In genomic region chr6:79201127-79201526, GRCh38 we compare ENCODE assay signal across 25 cellular contexts.
"Had no signal": no experiment of that assay in that cellular context is flagged by ENCODE, and none has a peak within 500 bp of the region (broad histone marks: within the 10 kb centered on the region; RNA-seq: fewer than 3 reads in every experiment).

No MANE protein-coding gene starts in this region.

- H3K4me1 Mint-ChIP-seq: activated B cell treated with CpG ODN at 0.5 μM for 24 hours; activated CD8-positive, alpha-beta memory T cell treated with anti-CD3 and anti-CD28 coated beads, Interleukin-2, amount 10 ng/mL, durations not matched to agents 7 days and 5 days; activated naive CD8-positive, alpha-beta T cell treated with anti-CD3 and anti-CD28 coated beads, Interleukin-2, amount 50 U/mL, for 24 hours had no signal

- H3K9me3 Mint-ChIP-seq: activated B cell treated with CpG ODN at 0.5 μM for 24 hours; activated naive CD4-positive, alpha-beta T cell treated with anti-CD3 and anti-CD28 coated beads, Interleukin-2, amount 50 U/mL, for 72 hours; activated T-cell treated with anti-CD3 and anti-CD28 coated beads, Interleukin-2, amount 50 U/mL, for 24 hours; activated T-helper 1 cell treated with anti-CD3 and anti-CD28 coated beads, Interleukin-12 subunit alpha, Interleukin-12 subunit beta, Interleukin-2, Interleukin-4 antibody, amounts not matched to agents 30 ng/mL and 10 ng/mL and 1 ng/mL, durations not matched to agents 14 hours and 24 hours and 36 hours; central memory CD8-positive, alpha-beta T cell; T-helper 2 cell treated with Interferon-gamma antibody and Interleukin-4, amounts not matched to agents 5 μg/mL and 100 μg/mL, for 36 hours had no signal

- H3K4me3 Mint-ChIP-seq: activated B cell treated with CpG ODN at 0.5 μM for 24 hours; activated CD4-positive, alpha-beta T cell treated with anti-CD3 and anti-CD28 coated beads, Interleukin-2, amount 10 ng/mL, durations not matched to agents 24 days and 14 days; activated CD8-positive, alpha-beta memory T cell treated with anti-CD3 and anti-CD28 coated beads, Interleukin-2, amount 10 ng/mL, durations not matched to agents 7 days and 5 days; activated naive CD8-positive, alpha-beta T cell treated with anti-CD3 and anti-CD28 coated beads, Interleukin-2, amount 50 U/mL, for 24 hours; activated T-cell treated with anti-CD3 and anti-CD28 coated beads, Interleukin-2, amount 50 U/mL, for 24 hours; activated T-helper 1 cell treated with anti-CD3 and anti-CD28 coated beads, Interleukin-12 subunit alpha, Interleukin-12 subunit beta, Interleukin-2, Interleukin-4 antibody, amounts not matched to agents 30 ng/mL and 10 ng/mL and 1 ng/mL, durations not matched to agents 14 hours and 24 hours and 36 hours; brain; central memory CD8-positive, alpha-beta T cell; T-helper 2 cell treated with Interferon-gamma antibody and Interleukin-4, amounts not matched to agents 5 μg/mL and 100 μg/mL, for 36 hours had no signal

- H3K27ac Mint-ChIP-seq: activated B cell treated with CpG ODN at 0.5 μM for 24 hours; activated CD4-positive, alpha-beta T cell treated with anti-CD3 and anti-CD28 coated beads, Interleukin-2, amount 10 ng/mL, durations not matched to agents 24 days and 14 days; activated CD8-positive, alpha-beta memory T cell treated with anti-CD3 and anti-CD28 coated beads, Interleukin-2, amount 10 ng/mL, durations not matched to agents 7 days and 5 days; activated naive CD4-positive, alpha-beta T cell treated with anti-CD3 and anti-CD28 coated beads, Interleukin-2, amount 50 U/mL, for 72 hours; activated naive CD8-positive, alpha-beta T cell treated with anti-CD3 and anti-CD28 coated beads, Interleukin-2, amount 50 U/mL, for 24 hours; activated T-helper 1 cell treated with anti-CD3 and anti-CD28 coated beads, Interleukin-12 subunit alpha, Interleukin-12 subunit beta, Interleukin-2, Interleukin-4 antibody, amounts not matched to agents 30 ng/mL and 10 ng/mL and 1 ng/mL, durations not matched to agents 14 hours and 24 hours and 36 hours; T-helper 2 cell treated with Interferon-gamma antibody and Interleukin-4, amounts not matched to agents 5 μg/mL and 100 μg/mL, for 36 hours had no signal

- H3K27me3 Mint-ChIP-seq: activated B cell treated with CpG ODN at 0.5 μM for 24 hours; activated CD4-positive, alpha-beta T cell treated with anti-CD3 and anti-CD28 coated beads, Interleukin-2, amount 10 ng/mL, durations not matched to agents 24 days and 14 days; activated CD8-positive, alpha-beta memory T cell treated with anti-CD3 and anti-CD28 coated beads, Interleukin-2, amount 10 ng/mL, durations not matched to agents 7 days and 5 days; activated naive CD8-positive, alpha-beta T cell treated with anti-CD3 and anti-CD28 coated beads, Interleukin-2, amount 50 U/mL, for 24 hours; activated T-cell treated with anti-CD3 and anti-CD28 coated beads, Interleukin-2, amount 50 U/mL, for 24 hours; brain; central memory CD8-positive, alpha-beta T cell had no signal

- H3K4me3 ChIP-seq: K562, SK-N-MC had no signal

- ATAC-seq: activated CD8-positive, alpha-beta memory T cell treated with anti-CD3 and anti-CD28 coated beads, Interleukin-2, amount 10 ng/mL, durations not matched to agents 7 days and 5 days; activated naive CD4-positive, alpha-beta T cell treated with anti-CD3 and anti-CD28 coated beads, Interleukin-2, amount 50 U/mL, for 72 hours; activated naive CD8-positive, alpha-beta T cell treated with anti-CD3 and anti-CD28 coated beads, Interleukin-2, amount 50 U/mL, for 24 hours; K562; Right ventricle myocardium inferior had no signal

- DNase-seq: activated B cell treated with CpG ODN at 0.5 μM for 24 hours; activated CD4-positive, alpha-beta T cell treated with anti-CD3 and anti-CD28 coated beads for 1 hour; activated CD4-positive, alpha-beta T cell treated with anti-CD3 and anti-CD28 coated beads, Interleukin-2, amount 10 ng/mL, durations not matched to agents 24 days and 14 days; activated CD4-positive, alpha-beta T cell treated with anti-CD3 and anti-CD28 coated beads, Interleukin-2, amount 50 U/mL, for 48 hours; activated CD8-positive, alpha-beta memory T cell treated with anti-CD3 and anti-CD28 coated beads, Interleukin-2, amount 10 ng/mL, durations not matched to agents 7 days and 5 days; activated effector memory CD4-positive, alpha-beta T cell treated with Interleukin-2 at 50 U/mL for 16 hours; activated naive CD4-positive, alpha-beta T cell; activated naive CD8-positive, alpha-beta T cell treated with anti-CD3 and anti-CD28 coated beads, Interleukin-2, amount 50 U/mL, for 24 hours; activated T-cell treated with anti-CD3 and anti-CD28 coated beads, Interleukin-2, amount 50 U/mL, for 24 hours; amniotic stem cell; Karpas-422; NCI-H1930; NCI-H2107; NCI-H2171 treated with DMSO at 0.1 percent for 48 hours; NCI-H510A treated with DMSO at 0.1 percent for 48 hours; NCI-H69; SW 1271 had no signal

- H3K27ac ChIP-seq: SK-N-MC had no signal
